Comparison of ENCODE assay signal across 1 cellular context in the genomic region with DNA sequence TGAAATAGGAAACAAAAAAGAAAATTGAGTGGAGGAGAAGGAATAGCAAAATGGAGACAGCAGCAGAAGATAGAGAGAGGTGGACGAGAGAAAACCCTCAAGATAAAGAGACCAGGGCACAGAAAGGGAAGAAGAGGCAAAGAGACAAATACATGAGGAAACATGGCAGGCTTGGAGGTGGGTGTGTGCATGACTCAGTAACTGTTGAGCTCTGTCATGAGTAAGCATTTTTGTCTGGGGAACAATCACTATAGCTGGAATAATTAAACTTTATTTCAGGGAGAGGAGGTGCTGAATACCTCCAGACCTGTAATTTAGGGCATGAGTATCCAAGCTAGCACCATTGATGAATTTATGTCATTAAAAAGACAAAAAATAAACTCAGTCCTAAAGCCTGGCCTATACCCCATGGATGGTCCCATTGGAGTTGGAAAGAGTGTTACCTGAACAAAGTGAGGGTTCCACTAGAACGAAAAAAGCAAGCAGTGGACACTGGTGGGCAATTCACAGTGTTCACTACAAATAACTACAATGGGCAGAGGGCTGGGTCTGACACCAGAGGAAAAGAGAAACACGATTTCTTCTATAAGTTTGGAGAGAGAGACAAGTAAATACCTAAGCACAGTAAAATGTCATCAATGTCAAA.
TF ChIP-seq lines count a peak whose summit lies in the region.

No MANE protein-coding gene starts in this region.

TF ChIP-seq in K562, 482 proteins besides CTCF, POLR2A, EP300 and RAD21 (continues in another document):
- TF ChIP-seq, protein P1, sequence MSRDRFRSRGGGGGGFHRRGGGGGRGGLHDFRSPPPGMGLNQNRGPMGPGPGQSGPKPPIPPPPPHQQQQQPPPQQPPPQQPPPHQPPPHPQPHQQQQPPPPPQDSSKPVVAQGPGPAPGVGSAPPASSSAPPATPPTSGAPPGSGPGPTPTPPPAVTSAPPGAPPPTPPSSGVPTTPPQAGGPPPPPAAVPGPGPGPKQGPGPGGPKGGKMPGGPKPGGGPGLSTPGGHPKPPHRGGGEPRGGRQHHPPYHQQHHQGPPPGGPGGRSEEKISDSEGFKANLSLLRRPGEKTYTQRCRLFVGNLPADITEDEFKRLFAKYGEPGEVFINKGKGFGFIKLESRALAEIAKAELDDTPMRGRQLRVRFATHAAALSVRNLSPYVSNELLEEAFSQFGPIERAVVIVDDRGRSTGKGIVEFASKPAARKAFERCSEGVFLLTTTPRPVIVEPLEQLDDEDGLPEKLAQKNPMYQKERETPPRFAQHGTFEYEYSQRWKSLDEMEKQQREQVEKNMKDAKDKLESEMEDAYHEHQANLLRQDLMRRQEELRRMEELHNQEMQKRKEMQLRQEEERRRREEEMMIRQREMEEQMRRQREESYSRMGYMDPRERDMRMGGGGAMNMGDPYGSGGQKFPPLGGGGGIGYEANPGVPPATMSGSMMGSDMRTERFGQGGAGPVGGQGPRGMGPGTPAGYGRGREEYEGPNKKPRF (IDR thresholded peaks at IDR 0.05; ENCODE audit: low read depth, low read length): no peak
- TF ChIP-seq KDM1A (IDR thresholded peaks at IDR 0.05) (no peak), CTBP1 (IDR thresholded peaks at IDR 0.05; ENCODE audit: borderline replicate concordance) (no peak), ZNF707 (CRISPR knock-in tag; conservative IDR thresholded peaks at IDR 0.05) (no peak), TSC22D4 (tag; IDR thresholded peaks at IDR 0.05) (no peak), JUND (IDR thresholded peaks at IDR 0.05; ENCODE audit: borderline replicate concordance, low read depth, low read length) (peak; percentile 94), JUND (tag; IDR thresholded peaks at IDR 0.05; ENCODE audit: borderline replicate concordance, low read depth, low read length) (peak; percentile 94; the same call in 2 of the 3 replicates), MEF2A (IDR thresholded peaks at IDR 0.05; ENCODE audit: control insufficient read depth, low read depth, low read length) (no peak), ZNF174 (CRISPR knock-in tag; IDR thresholded peaks at IDR 0.05) (no peak), ZNF780A (CRISPR knock-in tag; IDR thresholded peaks at IDR 0.05) (no peak), GABPA (tag; conservative IDR thresholded peaks at IDR 0.05; ENCODE audit: low read depth) (no peak), SMARCB1 (IDR thresholded peaks at IDR 0.05; ENCODE audit: insufficient read length, low read depth) (no peak), SLC30A9 (CRISPR knock-in tag; IDR thresholded peaks at IDR 0.05) (no peak), HMGN3 (IDR thresholded peaks at IDR 0.05; ENCODE audit: borderline replicate concordance, extremely low read depth, insufficient read length, low read depth, low read length) (no peak), NFYB (IDR thresholded peaks at IDR 0.05; ENCODE audit: extremely low read depth, insufficient read length) (no peak), ZNF253 (CRISPR knock-in tag; conservative IDR thresholded peaks at IDR 0.05) (no peak), ZNF766 (CRISPR knock-in tag; conservative IDR thresholded peaks at IDR 0.05) (0 out of 2 replicates have a peak, but pooled peaks have one; percentile 45), EZH2 (IDR thresholded peaks at IDR 0.05; ENCODE audit: borderline replicate concordance, low read depth, low read length) (no peak), PCBP1 (IDR thresholded peaks at IDR 0.05; ENCODE audit: low read depth, low read length, poor library complexity, severe bottlenecking) (no peak), JUN (IDR thresholded peaks at IDR 0.05; ENCODE audit: borderline replicate concordance, low read depth, low read length) (0 out of 2 replicates have a peak, but pooled peaks have one; percentile 31), JUN (CRISPR knock-in tag; IDR thresholded peaks at IDR 0.05; ENCODE audit: borderline replicate concordance) (no peak), CREB1 (IDR thresholded peaks at IDR 0.05) (no peak), CREB1 (CRISPR knock-in tag; IDR thresholded peaks at IDR 0.05) (no peak), ZNF76 (CRISPR knock-in tag; IDR thresholded peaks at IDR 0.05; ENCODE audit: borderline replicate concordance) (no peak), ZEB2 (IDR thresholded peaks at IDR 0.05) (peak; percentile 61), ELF2 (CRISPR knock-in tag; IDR thresholded peaks at IDR 0.05) (no peak), KLF6 (CRISPR knock-in tag; IDR thresholded peaks at IDR 0.05; ENCODE audit: borderline replicate concordance) (no peak), ZNF586 (CRISPR knock-in tag; conservative IDR thresholded peaks at IDR 0.05) (no peak), SMARCA5 (IDR thresholded peaks at IDR 0.05) (no peak; the same call in 1 of the 2 replicates), ZNF3 (CRISPR knock-in tag; IDR thresholded peaks at IDR 0.05) (no peak), CCAR2 (IDR thresholded peaks at IDR 0.05; ENCODE audit: low read depth, low read length) (no peak), PYGO2 (tag; IDR thresholded peaks at IDR 0.05) (no peak), KDM2B (CRISPR knock-in tag; IDR thresholded peaks at IDR 0.05) (no peak), BRF1 (IDR thresholded peaks at IDR 0.05; ENCODE audit: borderline replicate concordance, extremely low read depth, insufficient read length) (no peak), POU5F1 (IDR thresholded peaks at IDR 0.05; ENCODE audit: borderline replicate concordance, low read depth, low read length, partially characterized antibody) (no peak), ZNF696 (CRISPR knock-in tag; conservative IDR thresholded peaks at IDR 0.05) (no peak), HDAC3 (IDR thresholded peaks at IDR 0.05; ENCODE audit: borderline replicate concordance, partially characterized antibody) (peak; percentile 34), KLF1 (tag; IDR thresholded peaks at IDR 0.05) (0 out of 2 replicates have a peak, but pooled peaks have one; percentile 15), NUFIP1 (IDR thresholded peaks at IDR 0.05; ENCODE audit: partially characterized antibody) (no peak), ZNF644 (tag; IDR thresholded peaks at IDR 0.05; ENCODE audit: low read depth) (no peak), RAD51 (IDR thresholded peaks at IDR 0.05; ENCODE audit: borderline replicate concordance, low read depth) (no peak), ZFP1 (CRISPR knock-in tag; IDR thresholded peaks at IDR 0.05) (no peak), FOXJ2 (tag; IDR thresholded peaks at IDR 0.05) (0 out of 2 replicates have a peak, but pooled peaks have one; percentile 39), PML (IDR thresholded peaks at IDR 0.05; ENCODE audit: low read length) (no peak), POLR3A (IDR thresholded peaks at IDR 0.05; ENCODE audit: borderline replicate concordance, extremely low read depth, insufficient read depth, insufficient read length) (no peak)
- TF ChIP-seq, protein P2, sequence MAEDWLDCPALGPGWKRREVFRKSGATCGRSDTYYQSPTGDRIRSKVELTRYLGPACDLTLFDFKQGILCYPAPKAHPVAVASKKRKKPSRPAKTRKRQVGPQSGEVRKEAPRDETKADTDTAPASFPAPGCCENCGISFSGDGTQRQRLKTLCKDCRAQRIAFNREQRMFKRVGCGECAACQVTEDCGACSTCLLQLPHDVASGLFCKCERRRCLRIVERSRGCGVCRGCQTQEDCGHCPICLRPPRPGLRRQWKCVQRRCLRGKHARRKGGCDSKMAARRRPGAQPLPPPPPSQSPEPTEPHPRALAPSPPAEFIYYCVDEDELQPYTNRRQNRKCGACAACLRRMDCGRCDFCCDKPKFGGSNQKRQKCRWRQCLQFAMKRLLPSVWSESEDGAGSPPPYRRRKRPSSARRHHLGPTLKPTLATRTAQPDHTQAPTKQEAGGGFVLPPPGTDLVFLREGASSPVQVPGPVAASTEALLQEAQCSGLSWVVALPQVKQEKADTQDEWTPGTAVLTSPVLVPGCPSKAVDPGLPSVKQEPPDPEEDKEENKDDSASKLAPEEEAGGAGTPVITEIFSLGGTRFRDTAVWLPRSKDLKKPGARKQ (CRISPR knock-in tag; IDR thresholded peaks at IDR 0.05): no peak
- TF ChIP-seq, protein P3, sequence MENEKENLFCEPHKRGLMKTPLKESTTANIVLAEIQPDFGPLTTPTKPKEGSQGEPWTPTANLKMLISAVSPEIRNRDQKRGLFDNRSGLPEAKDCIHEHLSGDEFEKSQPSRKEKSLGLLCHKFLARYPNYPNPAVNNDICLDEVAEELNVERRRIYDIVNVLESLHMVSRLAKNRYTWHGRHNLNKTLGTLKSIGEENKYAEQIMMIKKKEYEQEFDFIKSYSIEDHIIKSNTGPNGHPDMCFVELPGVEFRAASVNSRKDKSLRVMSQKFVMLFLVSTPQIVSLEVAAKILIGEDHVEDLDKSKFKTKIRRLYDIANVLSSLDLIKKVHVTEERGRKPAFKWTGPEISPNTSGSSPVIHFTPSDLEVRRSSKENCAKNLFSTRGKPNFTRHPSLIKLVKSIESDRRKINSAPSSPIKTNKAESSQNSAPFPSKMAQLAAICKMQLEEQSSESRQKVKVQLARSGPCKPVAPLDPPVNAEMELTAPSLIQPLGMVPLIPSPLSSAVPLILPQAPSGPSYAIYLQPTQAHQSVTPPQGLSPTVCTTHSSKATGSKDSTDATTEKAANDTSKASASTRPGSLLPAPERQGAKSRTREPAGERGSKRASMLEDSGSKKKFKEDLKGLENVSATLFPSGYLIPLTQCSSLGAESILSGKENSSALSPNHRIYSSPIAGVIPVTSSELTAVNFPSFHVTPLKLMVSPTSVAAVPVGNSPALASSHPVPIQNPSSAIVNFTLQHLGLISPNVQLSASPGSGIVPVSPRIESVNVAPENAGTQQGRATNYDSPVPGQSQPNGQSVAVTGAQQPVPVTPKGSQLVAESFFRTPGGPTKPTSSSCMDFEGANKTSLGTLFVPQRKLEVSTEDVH (IDR thresholded peaks at IDR 0.05; ENCODE audit: low read depth, partially characterized antibody): no peak
- TF ChIP-seq, protein P4, sequence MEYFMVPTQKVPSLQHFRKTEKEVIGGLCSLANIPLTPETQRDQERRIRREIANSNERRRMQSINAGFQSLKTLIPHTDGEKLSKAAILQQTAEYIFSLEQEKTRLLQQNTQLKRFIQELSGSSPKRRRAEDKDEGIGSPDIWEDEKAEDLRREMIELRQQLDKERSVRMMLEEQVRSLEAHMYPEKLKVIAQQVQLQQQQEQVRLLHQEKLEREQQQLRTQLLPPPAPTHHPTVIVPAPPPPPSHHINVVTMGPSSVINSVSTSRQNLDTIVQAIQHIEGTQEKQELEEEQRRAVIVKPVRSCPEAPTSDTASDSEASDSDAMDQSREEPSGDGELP (CRISPR knock-in tag; IDR thresholded peaks at IDR 0.05; ENCODE audit: borderline replicate concordance): no peak
- TF ChIP-seq, protein P5, sequence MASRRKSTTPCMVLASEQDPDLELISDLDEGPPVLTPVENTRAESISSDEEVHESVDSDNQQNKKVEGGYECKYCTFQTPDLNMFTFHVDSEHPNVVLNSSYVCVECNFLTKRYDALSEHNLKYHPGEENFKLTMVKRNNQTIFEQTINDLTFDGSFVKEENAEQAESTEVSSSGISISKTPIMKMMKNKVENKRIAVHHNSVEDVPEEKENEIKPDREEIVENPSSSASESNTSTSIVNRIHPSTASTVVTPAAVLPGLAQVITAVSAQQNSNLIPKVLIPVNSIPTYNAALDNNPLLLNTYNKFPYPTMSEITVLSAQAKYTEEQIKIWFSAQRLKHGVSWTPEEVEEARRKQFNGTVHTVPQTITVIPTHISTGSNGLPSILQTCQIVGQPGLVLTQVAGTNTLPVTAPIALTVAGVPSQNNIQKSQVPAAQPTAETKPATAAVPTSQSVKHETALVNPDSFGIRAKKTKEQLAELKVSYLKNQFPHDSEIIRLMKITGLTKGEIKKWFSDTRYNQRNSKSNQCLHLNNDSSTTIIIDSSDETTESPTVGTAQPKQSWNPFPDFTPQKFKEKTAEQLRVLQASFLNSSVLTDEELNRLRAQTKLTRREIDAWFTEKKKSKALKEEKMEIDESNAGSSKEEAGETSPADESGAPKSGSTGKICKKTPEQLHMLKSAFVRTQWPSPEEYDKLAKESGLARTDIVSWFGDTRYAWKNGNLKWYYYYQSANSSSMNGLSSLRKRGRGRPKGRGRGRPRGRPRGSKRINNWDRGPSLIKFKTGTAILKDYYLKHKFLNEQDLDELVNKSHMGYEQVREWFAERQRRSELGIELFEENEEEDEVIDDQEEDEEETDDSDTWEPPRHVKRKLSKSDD (conservative IDR thresholded peaks at IDR 0.05; ENCODE audit: low read length): no peak
- TF ChIP-seq, protein P6, sequence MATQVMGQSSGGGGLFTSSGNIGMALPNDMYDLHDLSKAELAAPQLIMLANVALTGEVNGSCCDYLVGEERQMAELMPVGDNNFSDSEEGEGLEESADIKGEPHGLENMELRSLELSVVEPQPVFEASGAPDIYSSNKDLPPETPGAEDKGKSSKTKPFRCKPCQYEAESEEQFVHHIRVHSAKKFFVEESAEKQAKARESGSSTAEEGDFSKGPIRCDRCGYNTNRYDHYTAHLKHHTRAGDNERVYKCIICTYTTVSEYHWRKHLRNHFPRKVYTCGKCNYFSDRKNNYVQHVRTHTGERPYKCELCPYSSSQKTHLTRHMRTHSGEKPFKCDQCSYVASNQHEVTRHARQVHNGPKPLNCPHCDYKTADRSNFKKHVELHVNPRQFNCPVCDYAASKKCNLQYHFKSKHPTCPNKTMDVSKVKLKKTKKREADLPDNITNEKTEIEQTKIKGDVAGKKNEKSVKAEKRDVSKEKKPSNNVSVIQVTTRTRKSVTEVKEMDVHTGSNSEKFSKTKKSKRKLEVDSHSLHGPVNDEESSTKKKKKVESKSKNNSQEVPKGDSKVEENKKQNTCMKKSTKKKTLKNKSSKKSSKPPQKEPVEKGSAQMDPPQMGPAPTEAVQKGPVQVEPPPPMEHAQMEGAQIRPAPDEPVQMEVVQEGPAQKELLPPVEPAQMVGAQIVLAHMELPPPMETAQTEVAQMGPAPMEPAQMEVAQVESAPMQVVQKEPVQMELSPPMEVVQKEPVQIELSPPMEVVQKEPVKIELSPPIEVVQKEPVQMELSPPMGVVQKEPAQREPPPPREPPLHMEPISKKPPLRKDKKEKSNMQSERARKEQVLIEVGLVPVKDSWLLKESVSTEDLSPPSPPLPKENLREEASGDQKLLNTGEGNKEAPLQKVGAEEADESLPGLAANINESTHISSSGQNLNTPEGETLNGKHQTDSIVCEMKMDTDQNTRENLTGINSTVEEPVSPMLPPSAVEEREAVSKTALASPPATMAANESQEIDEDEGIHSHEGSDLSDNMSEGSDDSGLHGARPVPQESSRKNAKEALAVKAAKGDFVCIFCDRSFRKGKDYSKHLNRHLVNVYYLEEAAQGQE (CRISPR knock-in tag; IDR thresholded peaks at IDR 0.05; ENCODE audit: low read depth): no peak
- TF ChIP-seq, protein P7, sequence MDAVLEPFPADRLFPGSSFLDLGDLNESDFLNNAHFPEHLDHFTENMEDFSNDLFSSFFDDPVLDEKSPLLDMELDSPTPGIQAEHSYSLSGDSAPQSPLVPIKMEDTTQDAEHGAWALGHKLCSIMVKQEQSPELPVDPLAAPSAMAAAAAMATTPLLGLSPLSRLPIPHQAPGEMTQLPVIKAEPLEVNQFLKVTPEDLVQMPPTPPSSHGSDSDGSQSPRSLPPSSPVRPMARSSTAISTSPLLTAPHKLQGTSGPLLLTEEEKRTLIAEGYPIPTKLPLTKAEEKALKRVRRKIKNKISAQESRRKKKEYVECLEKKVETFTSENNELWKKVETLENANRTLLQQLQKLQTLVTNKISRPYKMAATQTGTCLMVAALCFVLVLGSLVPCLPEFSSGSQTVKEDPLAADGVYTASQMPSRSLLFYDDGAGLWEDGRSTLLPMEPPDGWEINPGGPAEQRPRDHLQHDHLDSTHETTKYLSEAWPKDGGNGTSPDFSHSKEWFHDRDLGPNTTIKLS (IDR thresholded peaks at IDR 0.05; ENCODE audit: borderline replicate concordance, low read depth): no peak
